1 cellular context compared by ENCODE assay signal in the genomic region with DNA sequence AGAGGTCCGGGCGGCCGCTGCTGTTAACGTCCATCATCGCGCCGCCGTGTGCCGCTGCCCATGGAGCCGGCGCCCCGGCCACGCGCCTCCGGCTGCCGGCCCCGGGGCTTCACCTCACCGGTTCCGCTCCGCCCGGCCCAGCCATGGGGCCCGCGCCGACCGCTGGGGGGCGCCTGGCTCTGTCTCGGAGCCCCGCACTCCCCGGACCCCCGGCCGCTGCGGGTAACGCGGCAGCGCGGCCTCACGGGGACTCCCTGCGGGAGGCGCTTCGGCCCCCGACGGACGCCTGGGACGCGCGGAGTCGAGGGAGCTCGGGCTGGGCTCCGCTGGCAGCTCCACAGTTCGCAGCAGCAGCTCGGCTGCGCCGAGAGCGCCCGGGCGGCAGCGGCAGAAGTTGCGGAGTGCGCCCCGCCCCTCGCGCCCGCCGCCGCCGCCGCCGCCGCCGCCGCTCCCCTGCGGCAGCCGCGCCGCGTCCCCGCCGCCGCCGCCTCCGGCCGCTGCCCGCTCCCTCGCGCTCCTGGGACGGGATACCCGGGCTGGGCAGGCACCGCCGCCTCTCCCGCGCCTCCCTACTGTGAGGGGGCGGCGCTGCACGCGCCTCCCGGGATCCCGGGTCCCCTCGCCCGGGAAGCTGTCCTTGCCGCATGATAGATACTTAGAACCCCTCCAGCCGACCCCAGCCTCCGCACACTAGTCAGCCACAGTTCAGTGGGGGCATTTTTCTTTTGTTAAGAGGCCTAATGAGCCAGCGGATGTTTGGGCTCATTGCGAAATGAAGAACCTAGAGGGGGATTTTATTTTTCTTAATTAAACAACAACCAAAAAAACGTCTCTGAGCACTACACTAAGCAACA.
TF ChIP-seq lines count a peak whose summit lies in the region.

Gene HTR7, minus strand, starts transcription at position 405 of the 854 bp plus-strand sequence. Its CDS starts 368 bp downstream, at position 37.

TF ChIP-seq in K562, 482 proteins besides CTCF, POLR2A, EP300 and RAD21 (continued from another document):
- TF ChIP-seq, protein P1, sequence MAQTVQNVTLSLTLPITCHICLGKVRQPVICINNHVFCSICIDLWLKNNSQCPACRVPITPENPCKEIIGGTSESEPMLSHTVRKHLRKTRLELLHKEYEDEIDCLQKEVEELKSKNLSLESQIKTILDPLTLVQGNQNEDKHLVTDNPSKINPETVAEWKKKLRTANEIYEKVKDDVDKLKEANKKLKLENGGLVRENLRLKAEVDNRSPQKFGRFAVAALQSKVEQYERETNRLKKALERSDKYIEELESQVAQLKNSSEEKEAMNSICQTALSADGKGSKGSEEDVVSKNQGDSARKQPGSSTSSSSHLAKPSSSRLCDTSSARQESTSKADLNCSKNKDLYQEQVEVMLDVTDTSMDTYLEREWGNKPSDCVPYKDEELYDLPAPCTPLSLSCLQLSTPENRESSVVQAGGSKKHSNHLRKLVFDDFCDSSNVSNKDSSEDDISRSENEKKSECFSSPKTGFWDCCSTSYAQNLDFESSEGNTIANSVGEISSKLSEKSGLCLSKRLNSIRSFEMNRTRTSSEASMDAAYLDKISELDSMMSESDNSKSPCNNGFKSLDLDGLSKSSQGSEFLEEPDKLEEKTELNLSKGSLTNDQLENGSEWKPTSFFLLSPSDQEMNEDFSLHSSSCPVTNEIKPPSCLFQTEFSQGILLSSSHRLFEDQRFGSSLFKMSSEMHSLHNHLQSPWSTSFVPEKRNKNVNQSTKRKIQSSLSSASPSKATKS (CRISPR knock-in tag; IDR thresholded peaks at IDR 0.05), result no peak
- TF ChIP-seq AFF1 (IDR thresholded peaks at IDR 0.05; ENCODE audit: low read depth in 1 of 2, partially characterized antibody in 2 of 2) (no peak), L3MBTL2 (IDR thresholded peaks at IDR 0.05) (peak; percentile 63), BRF1 (IDR thresholded peaks at IDR 0.05; ENCODE audit: borderline replicate concordance, extremely low read depth, insufficient read length) (no peak), TFE3 (CRISPR knock-in tag; IDR thresholded peaks at IDR 0.05) (no peak), RFX5 (IDR thresholded peaks at IDR 0.05; ENCODE audit: low read depth, low read length) (no peak), NFE2 (IDR thresholded peaks at IDR 0.05; ENCODE audit: low read depth) (no peak), CTBP1 (IDR thresholded peaks at IDR 0.05; ENCODE audit: borderline replicate concordance) (peak; percentile 94), KAT2B (IDR thresholded peaks at IDR 0.05; ENCODE audit: low read depth, low read length) (no peak), GATAD2B (IDR thresholded peaks at IDR 0.05; ENCODE audit: borderline replicate concordance) (no peak), KAT7 (CRISPR knock-in tag; IDR thresholded peaks at IDR 0.05; ENCODE audit: borderline replicate concordance) (no peak), LEF1 (IDR thresholded peaks at IDR 0.05) (no peak)
- TF ChIP-seq, protein P2, sequence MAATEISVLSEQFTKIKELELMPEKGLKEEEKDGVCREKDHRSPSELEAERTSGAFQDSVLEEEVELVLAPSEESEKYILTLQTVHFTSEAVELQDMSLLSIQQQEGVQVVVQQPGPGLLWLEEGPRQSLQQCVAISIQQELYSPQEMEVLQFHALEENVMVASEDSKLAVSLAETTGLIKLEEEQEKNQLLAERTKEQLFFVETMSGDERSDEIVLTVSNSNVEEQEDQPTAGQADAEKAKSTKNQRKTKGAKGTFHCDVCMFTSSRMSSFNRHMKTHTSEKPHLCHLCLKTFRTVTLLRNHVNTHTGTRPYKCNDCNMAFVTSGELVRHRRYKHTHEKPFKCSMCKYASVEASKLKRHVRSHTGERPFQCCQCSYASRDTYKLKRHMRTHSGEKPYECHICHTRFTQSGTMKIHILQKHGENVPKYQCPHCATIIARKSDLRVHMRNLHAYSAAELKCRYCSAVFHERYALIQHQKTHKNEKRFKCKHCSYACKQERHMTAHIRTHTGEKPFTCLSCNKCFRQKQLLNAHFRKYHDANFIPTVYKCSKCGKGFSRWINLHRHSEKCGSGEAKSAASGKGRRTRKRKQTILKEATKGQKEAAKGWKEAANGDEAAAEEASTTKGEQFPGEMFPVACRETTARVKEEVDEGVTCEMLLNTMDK (IDR thresholded peaks at IDR 0.05; ENCODE audit: borderline replicate concordance, insufficient read depth, low read depth, low read length, poor library complexity, severe bottlenecking), result peak; percentile 93
- TF ChIP-seq, protein P3, sequence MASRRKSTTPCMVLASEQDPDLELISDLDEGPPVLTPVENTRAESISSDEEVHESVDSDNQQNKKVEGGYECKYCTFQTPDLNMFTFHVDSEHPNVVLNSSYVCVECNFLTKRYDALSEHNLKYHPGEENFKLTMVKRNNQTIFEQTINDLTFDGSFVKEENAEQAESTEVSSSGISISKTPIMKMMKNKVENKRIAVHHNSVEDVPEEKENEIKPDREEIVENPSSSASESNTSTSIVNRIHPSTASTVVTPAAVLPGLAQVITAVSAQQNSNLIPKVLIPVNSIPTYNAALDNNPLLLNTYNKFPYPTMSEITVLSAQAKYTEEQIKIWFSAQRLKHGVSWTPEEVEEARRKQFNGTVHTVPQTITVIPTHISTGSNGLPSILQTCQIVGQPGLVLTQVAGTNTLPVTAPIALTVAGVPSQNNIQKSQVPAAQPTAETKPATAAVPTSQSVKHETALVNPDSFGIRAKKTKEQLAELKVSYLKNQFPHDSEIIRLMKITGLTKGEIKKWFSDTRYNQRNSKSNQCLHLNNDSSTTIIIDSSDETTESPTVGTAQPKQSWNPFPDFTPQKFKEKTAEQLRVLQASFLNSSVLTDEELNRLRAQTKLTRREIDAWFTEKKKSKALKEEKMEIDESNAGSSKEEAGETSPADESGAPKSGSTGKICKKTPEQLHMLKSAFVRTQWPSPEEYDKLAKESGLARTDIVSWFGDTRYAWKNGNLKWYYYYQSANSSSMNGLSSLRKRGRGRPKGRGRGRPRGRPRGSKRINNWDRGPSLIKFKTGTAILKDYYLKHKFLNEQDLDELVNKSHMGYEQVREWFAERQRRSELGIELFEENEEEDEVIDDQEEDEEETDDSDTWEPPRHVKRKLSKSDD (conservative IDR thresholded peaks at IDR 0.05; ENCODE audit: low read length), result no peak
